Comparison of ENCODE assay signal across 8 cellular contexts in the genomic region with DNA sequence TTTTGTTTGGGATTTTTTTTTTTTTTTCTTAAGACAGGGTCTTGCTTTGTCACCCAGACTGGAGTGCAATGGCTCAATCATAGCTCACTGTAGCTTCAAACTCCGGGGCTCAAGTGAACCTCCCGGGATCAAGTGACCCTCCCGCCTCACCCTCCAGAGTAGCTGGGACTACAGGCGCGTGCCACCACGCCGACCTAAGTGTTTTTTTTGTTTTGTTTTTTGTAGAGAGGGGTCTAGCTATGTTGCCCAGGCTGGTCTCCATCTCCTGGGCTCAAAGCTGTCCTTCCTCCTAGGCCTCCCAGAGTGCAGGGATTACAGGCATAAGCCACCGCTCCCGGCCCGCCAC. TPM values are rescaled to one million over a fixed set of nuclear protein-coding genes. Genes with fewer than 3 reads are reported as not detected.
DNase-seq lines count a peak whose midpoint lies in the region; ATAC-seq and TF ChIP-seq lines count a peak whose summit lies in the region.

No MANE protein-coding gene starts in this region.

- peak overlapping the region in 52 of 59 donors; percentile 43 to 94 (median 79) for H3K27ac ChIP-seq in dorsolateral prefrontal cortex
- H3K27ac ChIP-seq in naive thymus-derived CD4-positive, alpha-beta T cell (ENCODE audit: low read depth, low read length), result peak overlapping the region; percentile 75

- POLR2A ChIA-PET in BJ (lab: Charles Lee), result no interaction called here
- POLR2A ChIA-PET in naive thymus-derived CD4-positive, alpha-beta T cell (lab: Charles Lee), result interaction anchor here (0.9 to 4.4 kb wide), 4 partner anchors 24 to 107 kb away, joined by 3 to 24 read pairs (median 8); a partner anchor contains a TSS

- peaks cover 5% of the 10 kb centered on the region; the same call in 1 of the 2 replicates for H3K36me3 ChIP-seq in BJ (ENCODE audit: control insufficient read depth, insufficient read depth, low read length)
- no peaks in the 10 kb centered on the region for H3K36me3 ChIP-seq in naive thymus-derived CD4-positive, alpha-beta T cell (ENCODE audit: control insufficient read depth in 2 of 3, insufficient read depth in 3 of 3, low read length in 3 of 3)

- peaks cover 4 to 7% (median 5%) of the 10 kb centered on the region in 5 donors for H3K36me3 Mint-ChIP-seq in naive thymus-derived CD4-positive, alpha-beta T cell

- H3K27me3 ChIP-seq in BJ (ENCODE audit: control insufficient read depth, insufficient read depth, low read length) (no peaks in the 10 kb centered on the region), dorsolateral prefrontal cortex (no peaks in the 10 kb centered on the region)
- no peaks in the 10 kb centered on the region for H3K27me3 ChIP-seq in naive thymus-derived CD4-positive, alpha-beta T cell (ENCODE audit: control insufficient read depth in 2 of 2, insufficient read depth in 2 of 2, low read length in 2 of 2)

- no peaks in the 10 kb centered on the region for H3K9me3 Mint-ChIP-seq in naive thymus-derived CD4-positive, alpha-beta T cell

- DNase-seq in BJ (ENCODE audit: low read depth) (no peak), LNCaP clone FGC (ENCODE audit: low read depth) (no peak), dorsolateral prefrontal cortex (no peak), DMS153 treated with DMSO at 0.1 percent for 48 hours (lab: John Stamatoyannopoulos, UW; ENCODE audit: unreplicated experiment) (no peak)
- no peak for DNase-seq in naive thymus-derived CD4-positive, alpha-beta T cell

- no peak for TF ChIP-seq CTCF in BJ (IDR thresholded peaks at IDR 0.05; ENCODE audit: insufficient read depth, low read depth, low read length)
- TF ChIP-seq CTCF in LNCaP clone FGC (IDR thresholded peaks at IDR 0.05; ENCODE audit: control insufficient read depth, extremely low read depth, insufficient read depth), result no peak
- no peak for TF ChIP-seq CTCF in dorsolateral prefrontal cortex (IDR thresholded peaks at IDR 0.05 in 54 of 56, conservative IDR thresholded peaks at IDR 0.05 in 2 of 56; ENCODE audit: low read depth in 1 of 56, partially characterized antibody in 56 of 56)

- CTCF ChIA-PET in BJ (lab: Yijun Ruan, JAX), result interaction anchor here (0.6 to 3.5 kb wide), 9 partner anchors 8 to 1055 kb away, joined by 3 to 11 read pairs (median 3); no protein-coding TSS in a partner anchor
- CTCF ChIA-PET in naive thymus-derived CD4-positive, alpha-beta T cell (lab: Charles Lee), result interaction anchor here (0.9 to 4.5 kb wide), 3 partner anchors 12 to 44 kb away, joined by 3 to 25 read pairs (median 4); no protein-coding TSS in a partner anchor

- H3K4me1 Mint-ChIP-seq in naive thymus-derived CD4-positive, alpha-beta T cell, result peaks cover 8 to 25% (median 13%) of the 10 kb centered on the region in 7 donors

- peak overlapping the region; percentile 32 to 92 (median 91) for H3K27ac Mint-ChIP-seq in naive thymus-derived CD4-positive, alpha-beta T cell

- no peak for ATAC-seq in naive thymus-derived CD4-positive, alpha-beta T cell
- ATAC-seq in HG02973 (IDR thresholded peaks at IDR 0.05; ENCODE audit: unreplicated experiment), result no peak
- no peak for ATAC-seq in HG03457 (IDR thresholded peaks at IDR 0.05; ENCODE audit: unreplicated experiment)
- no peak for ATAC-seq in GM21381 (IDR thresholded peaks at IDR 0.05; ENCODE audit: unreplicated experiment)

- intact Hi-C loops in dorsolateral prefrontal cortex (cut with DNase I), result loop anchor here in 1 of 2 donors (2.0 kb wide), 1 partner anchor 23 kb away; no protein-coding TSS in a partner anchor
- intact Hi-C loops in naive thymus-derived CD4-positive, alpha-beta T cell (cut with micrococcal nuclease), result loop anchor here (1.0 to 10.0 kb wide), 8 partner anchors 24 to 399 kb away; a partner anchor contains a TSS

- H3K27me3 Mint-ChIP-seq in naive thymus-derived CD4-positive, alpha-beta T cell, result no peaks in the 10 kb centered on the region

- peaks cover 0 to 6% of the 10 kb centered on the region in 2 donors for H3K4me1 ChIP-seq in naive thymus-derived CD4-positive, alpha-beta T cell (ENCODE audit: control insufficient read depth in 2 of 2, insufficient read depth in 2 of 2, low read length in 2 of 2)

- H3K4me3 ChIP-seq in BJ (ENCODE audit: low read depth, low read length), result peak overlapping the region; percentile 82
- H3K4me3 ChIP-seq in LNCaP clone FGC (ENCODE audit: low read depth, low read length), result peak overlapping the region; percentile 70
- H3K4me3 ChIP-seq in dorsolateral prefrontal cortex, result peak overlapping the region; percentile 55 to 89 (median 78)
- H3K4me3 ChIP-seq in naive thymus-derived CD4-positive, alpha-beta T cell (ENCODE audit: low read length), result peak overlapping the region; percentile 52

- H3K4me3 Mint-ChIP-seq in naive thymus-derived CD4-positive, alpha-beta T cell, result peak overlapping the region; percentile 75 to 91 (median 84)

- no peaks in the 10 kb centered on the region for H3K9me3 ChIP-seq in naive thymus-derived CD4-positive, alpha-beta T cell (ENCODE audit: control insufficient read depth in 2 of 3, low read length in 3 of 3)

RNA-seq across cellular contexts. Expression of a gene that starts 0.8 kb away (rescaled TPM):
- 16.9 and 23.3 TPM in 2 replicates for polyA plus RNA-seq in BJ (2011; rRNA removed)
- polyA minus RNA-seq in BJ (2011; rRNA and poly(A)+ RNA removed), result 16.0 and 17.3 TPM in 2 replicates
- 10 to 100 TPM; 18.7 to 38.4 (median 25.9) TPM for total RNA-seq in dorsolateral prefrontal cortex
- 10 to 100 TPM in 3 of 5 experiments, 1 to 10 TPM in 2; 8.8 to 19.3 (median 12.2) TPM for total RNA-seq in naive thymus-derived CD4-positive, alpha-beta T cell
- 1 to 10 TPM; 7.0 to 8.0 TPM for polyA plus RNA-seq in naive thymus-derived CD4-positive, alpha-beta T cell

RNA-seq across cellular contexts. Expression of a gene that starts 40.8 kb away (rescaled TPM):
- 0.22 and 0.23 TPM in 2 replicates for polyA plus RNA-seq in BJ (2011; rRNA removed)
- polyA minus RNA-seq in BJ (2011; rRNA and poly(A)+ RNA removed), result not detected in 2 replicates
- total RNA-seq in dorsolateral prefrontal cortex, result under 1 TPM in 5 of 120 experiments, not detected in 115; 0.24 to 0.38 (median 0.25) TPM
- not detected for total RNA-seq in naive thymus-derived CD4-positive, alpha-beta T cell
- polyA plus RNA-seq in naive thymus-derived CD4-positive, alpha-beta T cell, result not detected
